In the genomic region with DNA sequence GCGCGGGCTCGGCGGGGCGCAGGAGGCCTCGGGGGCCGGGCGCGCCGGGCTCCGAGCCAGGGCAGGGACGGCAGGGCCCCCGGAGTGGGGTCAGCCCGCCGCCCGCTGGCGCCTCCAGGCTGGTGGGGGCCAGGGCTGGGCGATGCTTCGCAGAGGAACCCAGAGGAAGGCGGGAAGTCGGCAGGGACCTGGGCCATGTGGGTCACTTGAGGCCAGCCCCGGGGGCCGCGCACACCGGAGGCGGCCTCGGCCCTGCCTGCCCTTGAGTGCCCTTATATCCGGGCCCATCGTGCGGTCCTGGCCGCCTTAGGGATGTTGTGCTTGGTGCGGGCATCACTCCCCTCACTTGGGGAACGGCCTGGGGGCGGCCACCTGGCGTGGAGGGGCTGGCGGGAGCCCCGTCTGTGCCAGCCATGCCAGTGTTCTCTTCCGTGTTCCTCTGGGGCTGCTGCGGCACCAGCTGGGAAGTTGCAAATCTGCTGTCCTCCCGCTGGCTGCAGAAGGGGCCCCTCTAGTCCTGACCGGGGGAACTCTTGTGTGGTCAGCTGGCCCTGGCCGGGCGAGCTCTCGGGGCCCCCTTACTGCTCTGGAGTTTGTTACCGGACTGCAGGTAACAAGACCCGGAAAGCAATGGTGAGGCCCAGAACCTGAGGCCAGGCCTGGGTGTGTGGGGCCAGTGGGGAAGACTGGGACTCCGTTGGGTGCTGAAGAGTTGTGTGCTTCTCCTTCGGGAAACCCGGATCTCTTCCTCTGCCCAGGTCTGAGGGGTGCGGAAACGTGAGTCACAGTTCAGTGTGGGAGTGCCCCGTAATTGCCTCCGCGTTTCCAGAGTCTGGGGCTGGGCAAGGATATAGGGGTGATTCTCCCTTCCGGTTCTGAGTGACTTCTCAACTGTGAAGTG, we compare ENCODE assay signal across 1 cellular context.
TF ChIP-seq lines count a peak whose summit lies in the region.

No MANE protein-coding gene starts in this region.

TF ChIP-seq in K562, 482 proteins besides CTCF, POLR2A, EP300 and RAD21 (continued from another document and continues in another):
- TF ChIP-seq THAP12 (CRISPR knock-in tag; IDR thresholded peaks at IDR 0.05) (no peak), YY1 (IDR thresholded peaks at IDR 0.05; ENCODE audit: borderline replicate concordance in 1 of 3, control insufficient read depth in 1 of 3, extremely low read depth in 1 of 3, insufficient read depth in 3 of 3, insufficient read length in 1 of 3, insufficient replicate concordance in 2 of 3, low read depth in 1 of 3, low read length in 2 of 3) (no peak), HDAC6 (IDR thresholded peaks at IDR 0.05; ENCODE audit: low read depth, low read length) (no peak), TAF7 (tag; IDR thresholded peaks at IDR 0.05) (no peak), EP400 (IDR thresholded peaks at IDR 0.05) (peak; percentile 60), ZFX (CRISPR knock-in tag; IDR thresholded peaks at IDR 0.05) (peak; percentile 13; the same call in 1 of the 2 replicates), XRCC3 (IDR thresholded peaks at IDR 0.05) (no peak), ZBTB40 (IDR thresholded peaks at IDR 0.05) (peak; percentile 49), ZBTB40 (CRISPR knock-in tag; IDR thresholded peaks at IDR 0.05) (no peak), BCL6 (CRISPR knock-in tag; IDR thresholded peaks at IDR 0.05) (no peak), IRF2 (CRISPR knock-in tag; IDR thresholded peaks at IDR 0.05) (no peak), PCBP2 (IDR thresholded peaks at IDR 0.05; ENCODE audit: low read depth, low read length, poor library complexity, severe bottlenecking) (no peak), SMARCE1 (IDR thresholded peaks at IDR 0.05) (peak; percentile 65), HES1 (IDR thresholded peaks at IDR 0.05; ENCODE audit: low read depth) (no peak), ZNF57 (CRISPR knock-in tag; IDR thresholded peaks at IDR 0.05) (no peak), ZNF232 (CRISPR knock-in tag; IDR thresholded peaks at IDR 0.05) (no peak), NONO (IDR thresholded peaks at IDR 0.05; ENCODE audit: low read depth in 2 of 2, low read length in 1 of 2) (no peak), OTX1 (CRISPR knock-in tag; IDR thresholded peaks at IDR 0.05) (no peak), ILK (tag; IDR thresholded peaks at IDR 0.05; ENCODE audit: borderline replicate concordance, low read depth) (no peak), PREB (CRISPR knock-in tag; IDR thresholded peaks at IDR 0.05) (no peak), ARID3A (IDR thresholded peaks at IDR 0.05; ENCODE audit: borderline replicate concordance, low read depth, low read length) (no peak), ZNF79 (CRISPR knock-in tag; IDR thresholded peaks at IDR 0.05; ENCODE audit: low read depth) (no peak)
- TF ChIP-seq, protein P1, sequence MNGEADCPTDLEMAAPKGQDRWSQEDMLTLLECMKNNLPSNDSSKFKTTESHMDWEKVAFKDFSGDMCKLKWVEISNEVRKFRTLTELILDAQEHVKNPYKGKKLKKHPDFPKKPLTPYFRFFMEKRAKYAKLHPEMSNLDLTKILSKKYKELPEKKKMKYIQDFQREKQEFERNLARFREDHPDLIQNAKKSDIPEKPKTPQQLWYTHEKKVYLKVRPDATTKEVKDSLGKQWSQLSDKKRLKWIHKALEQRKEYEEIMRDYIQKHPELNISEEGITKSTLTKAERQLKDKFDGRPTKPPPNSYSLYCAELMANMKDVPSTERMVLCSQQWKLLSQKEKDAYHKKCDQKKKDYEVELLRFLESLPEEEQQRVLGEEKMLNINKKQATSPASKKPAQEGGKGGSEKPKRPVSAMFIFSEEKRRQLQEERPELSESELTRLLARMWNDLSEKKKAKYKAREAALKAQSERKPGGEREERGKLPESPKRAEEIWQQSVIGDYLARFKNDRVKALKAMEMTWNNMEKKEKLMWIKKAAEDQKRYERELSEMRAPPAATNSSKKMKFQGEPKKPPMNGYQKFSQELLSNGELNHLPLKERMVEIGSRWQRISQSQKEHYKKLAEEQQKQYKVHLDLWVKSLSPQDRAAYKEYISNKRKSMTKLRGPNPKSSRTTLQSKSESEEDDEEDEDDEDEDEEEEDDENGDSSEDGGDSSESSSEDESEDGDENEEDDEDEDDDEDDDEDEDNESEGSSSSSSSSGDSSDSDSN (IDR thresholded peaks at IDR 0.05; ENCODE audit: borderline replicate concordance in 1 of 2, low read depth in 2 of 2, low read length in 2 of 2), result 0 out of 4 replicates have a peak, but pooled peaks of 1 of the 2 experiments have one; percentile 25
